ENCODE assay signal across 23 cellular contexts in genomic region chr1:178954937-178955336, GRCh38.
"Had no signal": no experiment of that assay in that cellular context is flagged by ENCODE, and none has a peak within 500 bp of the region (broad histone marks: within the 10 kb centered on the region; RNA-seq: fewer than 3 reads in every experiment).

No MANE protein-coding gene starts in this region.

- H2AFZ ChIP-seq: parathyroid adenoma had no signal

- H3K79me2 ChIP-seq: parathyroid adenoma had no signal

- DNase-seq: glutamatergic neuron; heart left ventricle; hypothalamus; immature natural killer cell; kidney; left colon; left lung; mesendoderm; naive thymus-derived CD4-positive, alpha-beta T cell; nucleus accumbens; psoas muscle; small intestine; spleen; stimulated activated CD4-positive, alpha-beta T cell treated with anti-CD3 and anti-CD28 coated beads, Interleukin-4, amount 100 ng/mL, for 24 hours; stimulated activated naive CD4-positive, alpha-beta T cell treated with Interleukin-2 at 50 U/mL for 16 hours; stimulated activated naive CD8-positive, alpha-beta T cell treated with anti-CD3 and anti-CD28 coated beads, Interleukin-15, amount 100 ng/mL, for 72 hours; testis; thyroid gland had no signal

- H3K27ac ChIP-seq: left lung, parathyroid adenoma, psoas muscle, right atrium auricular region, spleen, thyroid gland had no signal

- H3K4me3 ChIP-seq: heart left ventricle, left lung, lung, psoas muscle, right atrium auricular region, spleen, testis, thyroid gland had no signal

- H3K27me3 ChIP-seq: heart left ventricle, left lung, right atrium auricular region, spleen, testis, thyroid gland had no signal

- ATAC-seq: heart left ventricle; left colon; left lung; naive thymus-derived CD4-positive, alpha-beta T cell; natural killer cell treated with Interleukin-12 subunit alpha and Interleukin-12 subunit beta and Interleukin-15 and Interleukin-18, amount 100 ng/mL, for 72 hours; stimulated activated memory B cell treated with anti-CD40 and anti-IgM and Interleukin-4, amounts not matched to agents 10 μg/mL and 1 μg/mL and 100 μg/mL, for 72 hours; stimulated activated naive CD8-positive, alpha-beta T cell treated with anti-CD3 and anti-CD28 coated beads, Interleukin-15, amount 100 ng/mL, for 72 hours had no signal

- H3K9me3 ChIP-seq: heart left ventricle, left lung, psoas muscle, right atrium auricular region, spleen, testis, thyroid gland had no signal

- H3K4me1 ChIP-seq: left lung, parathyroid adenoma, psoas muscle, spleen, thyroid gland had no signal

- H3K36me3 ChIP-seq: heart left ventricle, left lung, right atrium auricular region, spleen, thyroid gland had no signal

- H3K9ac ChIP-seq: parathyroid adenoma had no signal
